1 cellular context compared by ENCODE assay signal in the genomic region with DNA sequence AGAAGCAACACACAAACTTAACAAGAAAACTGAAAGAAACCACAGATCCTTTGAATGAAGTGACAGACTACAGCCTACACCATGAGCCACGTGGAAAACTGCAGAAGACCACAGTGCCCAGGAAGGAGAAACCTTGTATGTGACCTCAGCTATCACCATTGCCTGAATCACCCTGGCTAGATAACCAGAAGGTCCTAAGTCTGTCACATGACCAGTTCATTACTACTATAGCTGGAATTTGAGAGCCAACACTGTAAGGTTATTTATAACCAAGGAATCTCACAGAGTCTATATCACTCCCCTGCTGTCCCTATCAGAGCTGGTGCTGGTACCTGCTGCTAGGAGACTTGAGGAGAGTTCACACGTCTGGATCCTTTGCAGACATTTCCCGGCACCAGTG.
TF ChIP-seq lines count a peak whose summit lies in the region.

No MANE protein-coding gene starts in this region.

TF ChIP-seq in K562, 482 proteins besides CTCF, POLR2A, EP300 and RAD21 (continued from another document and continues in another):
- TF ChIP-seq, protein P1, sequence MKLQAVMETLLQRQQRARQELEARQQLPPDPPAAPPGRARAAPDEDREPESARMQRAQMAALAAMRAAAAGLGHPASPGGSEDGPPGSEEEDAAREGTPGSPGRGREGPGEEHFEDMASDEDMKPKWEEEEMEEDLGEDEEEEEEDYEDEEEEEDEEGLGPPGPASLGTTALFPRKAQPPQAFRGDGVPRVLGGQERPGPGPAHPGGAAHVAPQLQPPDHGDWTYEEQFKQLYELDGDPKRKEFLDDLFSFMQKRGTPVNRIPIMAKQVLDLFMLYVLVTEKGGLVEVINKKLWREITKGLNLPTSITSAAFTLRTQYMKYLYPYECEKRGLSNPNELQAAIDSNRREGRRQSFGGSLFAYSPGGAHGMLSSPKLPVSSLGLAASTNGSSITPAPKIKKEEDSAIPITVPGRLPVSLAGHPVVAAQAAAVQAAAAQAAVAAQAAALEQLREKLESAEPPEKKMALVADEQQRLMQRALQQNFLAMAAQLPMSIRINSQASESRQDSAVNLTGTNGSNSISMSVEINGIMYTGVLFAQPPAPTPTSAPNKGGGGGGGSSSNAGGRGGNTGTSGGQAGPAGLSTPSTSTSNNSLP (IDR thresholded peaks at IDR 0.05; ENCODE audit: borderline replicate concordance, low read depth, low read length), result no peak
- TF ChIP-seq, protein P2, sequence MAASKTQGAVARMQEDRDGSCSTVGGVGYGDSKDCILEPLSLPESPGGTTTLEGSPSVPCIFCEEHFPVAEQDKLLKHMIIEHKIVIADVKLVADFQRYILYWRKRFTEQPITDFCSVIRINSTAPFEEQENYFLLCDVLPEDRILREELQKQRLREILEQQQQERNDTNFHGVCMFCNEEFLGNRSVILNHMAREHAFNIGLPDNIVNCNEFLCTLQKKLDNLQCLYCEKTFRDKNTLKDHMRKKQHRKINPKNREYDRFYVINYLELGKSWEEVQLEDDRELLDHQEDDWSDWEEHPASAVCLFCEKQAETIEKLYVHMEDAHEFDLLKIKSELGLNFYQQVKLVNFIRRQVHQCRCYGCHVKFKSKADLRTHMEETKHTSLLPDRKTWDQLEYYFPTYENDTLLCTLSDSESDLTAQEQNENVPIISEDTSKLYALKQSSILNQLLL (CRISPR knock-in tag; IDR thresholded peaks at IDR 0.05; ENCODE audit: borderline replicate concordance), result no peak
- no peak for TF ChIP-seq TAL1 (IDR thresholded peaks at IDR 0.05)
- no peak for TF ChIP-seq NCOA6 (IDR thresholded peaks at IDR 0.05)
- TF ChIP-seq, protein P3, sequence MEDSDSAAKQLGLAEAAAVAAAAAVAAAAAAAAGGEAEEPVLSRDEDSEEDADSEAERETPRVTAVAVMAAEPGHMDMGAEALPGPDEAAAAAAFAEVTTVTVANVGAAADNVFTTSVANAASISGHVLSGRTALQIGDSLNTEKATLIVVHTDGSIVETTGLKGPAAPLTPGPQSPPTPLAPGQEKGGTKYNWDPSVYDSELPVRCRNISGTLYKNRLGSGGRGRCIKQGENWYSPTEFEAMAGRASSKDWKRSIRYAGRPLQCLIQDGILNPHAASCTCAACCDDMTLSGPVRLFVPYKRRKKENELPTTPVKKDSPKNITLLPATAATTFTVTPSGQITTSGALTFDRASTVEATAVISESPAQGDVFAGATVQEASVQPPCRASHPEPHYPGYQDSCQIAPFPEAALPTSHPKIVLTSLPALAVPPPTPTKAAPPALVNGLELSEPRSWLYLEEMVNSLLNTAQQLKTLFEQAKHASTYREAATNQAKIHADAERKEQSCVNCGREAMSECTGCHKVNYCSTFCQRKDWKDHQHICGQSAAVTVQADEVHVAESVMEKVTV (CRISPR knock-in tag; IDR thresholded peaks at IDR 0.05), result no peak
- no peak for TF ChIP-seq ZNF121 (CRISPR knock-in tag; conservative IDR thresholded peaks at IDR 0.05)
- TF ChIP-seq DDX20 (tag; IDR thresholded peaks at IDR 0.05; ENCODE audit: low read depth), result no peak
- no peak for TF ChIP-seq POLR2AphosphoS5 (IDR thresholded peaks at IDR 0.05; ENCODE audit: control insufficient read depth, insufficient read depth, low read depth, low read length)
- TF ChIP-seq MIER1 (IDR thresholded peaks at IDR 0.05; ENCODE audit: low read depth), result no peak
- TF ChIP-seq NR4A1 (CRISPR knock-in tag; IDR thresholded peaks at IDR 0.05), result no peak
- no peak for TF ChIP-seq NR4A1 (tag; IDR thresholded peaks at IDR 0.05)
- TF ChIP-seq BDP1 (IDR thresholded peaks at IDR 0.05; ENCODE audit: insufficient read depth, insufficient read length), result no peak
- no peak for TF ChIP-seq ZC3H4 (CRISPR knock-in tag; IDR thresholded peaks at IDR 0.05; ENCODE audit: borderline replicate concordance)
- TF ChIP-seq, protein P4, sequence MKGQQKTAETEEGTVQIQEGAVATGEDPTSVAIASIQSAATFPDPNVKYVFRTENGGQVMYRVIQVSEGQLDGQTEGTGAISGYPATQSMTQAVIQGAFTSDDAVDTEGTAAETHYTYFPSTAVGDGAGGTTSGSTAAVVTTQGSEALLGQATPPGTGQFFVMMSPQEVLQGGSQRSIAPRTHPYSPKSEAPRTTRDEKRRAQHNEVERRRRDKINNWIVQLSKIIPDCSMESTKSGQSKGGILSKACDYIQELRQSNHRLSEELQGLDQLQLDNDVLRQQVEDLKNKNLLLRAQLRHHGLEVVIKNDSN (CRISPR knock-in tag; IDR thresholded peaks at IDR 0.05), result peak; percentile 45; the same call in 1 of the 2 replicates
- no peak for TF ChIP-seq ADNP (tag; IDR thresholded peaks at IDR 0.05)
- no peak for TF ChIP-seq CHCHD3 (CRISPR knock-in tag; IDR thresholded peaks at IDR 0.05)
- no peak for TF ChIP-seq FOXA1 (IDR thresholded peaks at IDR 0.05; ENCODE audit: borderline replicate concordance)
- TF ChIP-seq, protein P5, sequence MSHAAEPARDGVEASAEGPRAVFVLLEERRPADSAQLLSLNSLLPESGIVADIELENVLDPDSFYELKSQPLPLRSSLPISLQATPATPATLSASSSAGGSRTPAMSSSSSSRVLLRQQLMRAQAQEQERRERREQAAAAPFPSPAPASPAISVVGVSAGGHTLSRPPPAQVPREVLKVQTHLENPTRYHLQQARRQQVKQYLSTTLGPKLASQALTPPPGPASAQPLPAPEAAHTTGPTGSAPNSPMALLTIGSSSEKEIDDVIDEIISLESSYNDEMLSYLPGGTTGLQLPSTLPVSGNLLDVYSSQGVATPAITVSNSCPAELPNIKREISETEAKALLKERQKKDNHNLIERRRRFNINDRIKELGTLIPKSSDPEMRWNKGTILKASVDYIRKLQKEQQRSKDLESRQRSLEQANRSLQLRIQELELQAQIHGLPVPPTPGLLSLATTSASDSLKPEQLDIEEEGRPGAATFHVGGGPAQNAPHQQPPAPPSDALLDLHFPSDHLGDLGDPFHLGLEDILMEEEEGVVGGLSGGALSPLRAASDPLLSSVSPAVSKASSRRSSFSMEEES (CRISPR knock-in tag; IDR thresholded peaks at IDR 0.05), result peak; percentile 95
- no peak for TF ChIP-seq GATA2 (CRISPR knock-in tag; IDR thresholded peaks at IDR 0.05)
- no peak for TF ChIP-seq HDAC1 (IDR thresholded peaks at IDR 0.05)
- no peak for TF ChIP-seq TGIF2 (CRISPR knock-in tag; IDR thresholded peaks at IDR 0.05)
- TF ChIP-seq, protein P6, sequence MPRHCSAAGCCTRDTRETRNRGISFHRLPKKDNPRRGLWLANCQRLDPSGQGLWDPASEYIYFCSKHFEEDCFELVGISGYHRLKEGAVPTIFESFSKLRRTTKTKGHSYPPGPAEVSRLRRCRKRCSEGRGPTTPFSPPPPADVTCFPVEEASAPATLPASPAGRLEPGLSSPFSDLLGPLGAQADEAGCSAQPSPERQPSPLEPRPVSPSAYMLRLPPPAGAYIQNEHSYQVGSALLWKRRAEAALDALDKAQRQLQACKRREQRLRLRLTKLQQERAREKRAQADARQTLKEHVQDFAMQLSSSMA (CRISPR knock-in tag; IDR thresholded peaks at IDR 0.05), result no peak
- TF ChIP-seq SIN3A (IDR thresholded peaks at IDR 0.05; ENCODE audit: borderline replicate concordance in 2 of 2, control insufficient read depth in 1 of 2, low read depth in 2 of 2, low read length in 2 of 2), result no peak
- TF ChIP-seq GTF2F1 (IDR thresholded peaks at IDR 0.05; ENCODE audit: low read depth, low read length), result no peak
- TF ChIP-seq, protein P7, sequence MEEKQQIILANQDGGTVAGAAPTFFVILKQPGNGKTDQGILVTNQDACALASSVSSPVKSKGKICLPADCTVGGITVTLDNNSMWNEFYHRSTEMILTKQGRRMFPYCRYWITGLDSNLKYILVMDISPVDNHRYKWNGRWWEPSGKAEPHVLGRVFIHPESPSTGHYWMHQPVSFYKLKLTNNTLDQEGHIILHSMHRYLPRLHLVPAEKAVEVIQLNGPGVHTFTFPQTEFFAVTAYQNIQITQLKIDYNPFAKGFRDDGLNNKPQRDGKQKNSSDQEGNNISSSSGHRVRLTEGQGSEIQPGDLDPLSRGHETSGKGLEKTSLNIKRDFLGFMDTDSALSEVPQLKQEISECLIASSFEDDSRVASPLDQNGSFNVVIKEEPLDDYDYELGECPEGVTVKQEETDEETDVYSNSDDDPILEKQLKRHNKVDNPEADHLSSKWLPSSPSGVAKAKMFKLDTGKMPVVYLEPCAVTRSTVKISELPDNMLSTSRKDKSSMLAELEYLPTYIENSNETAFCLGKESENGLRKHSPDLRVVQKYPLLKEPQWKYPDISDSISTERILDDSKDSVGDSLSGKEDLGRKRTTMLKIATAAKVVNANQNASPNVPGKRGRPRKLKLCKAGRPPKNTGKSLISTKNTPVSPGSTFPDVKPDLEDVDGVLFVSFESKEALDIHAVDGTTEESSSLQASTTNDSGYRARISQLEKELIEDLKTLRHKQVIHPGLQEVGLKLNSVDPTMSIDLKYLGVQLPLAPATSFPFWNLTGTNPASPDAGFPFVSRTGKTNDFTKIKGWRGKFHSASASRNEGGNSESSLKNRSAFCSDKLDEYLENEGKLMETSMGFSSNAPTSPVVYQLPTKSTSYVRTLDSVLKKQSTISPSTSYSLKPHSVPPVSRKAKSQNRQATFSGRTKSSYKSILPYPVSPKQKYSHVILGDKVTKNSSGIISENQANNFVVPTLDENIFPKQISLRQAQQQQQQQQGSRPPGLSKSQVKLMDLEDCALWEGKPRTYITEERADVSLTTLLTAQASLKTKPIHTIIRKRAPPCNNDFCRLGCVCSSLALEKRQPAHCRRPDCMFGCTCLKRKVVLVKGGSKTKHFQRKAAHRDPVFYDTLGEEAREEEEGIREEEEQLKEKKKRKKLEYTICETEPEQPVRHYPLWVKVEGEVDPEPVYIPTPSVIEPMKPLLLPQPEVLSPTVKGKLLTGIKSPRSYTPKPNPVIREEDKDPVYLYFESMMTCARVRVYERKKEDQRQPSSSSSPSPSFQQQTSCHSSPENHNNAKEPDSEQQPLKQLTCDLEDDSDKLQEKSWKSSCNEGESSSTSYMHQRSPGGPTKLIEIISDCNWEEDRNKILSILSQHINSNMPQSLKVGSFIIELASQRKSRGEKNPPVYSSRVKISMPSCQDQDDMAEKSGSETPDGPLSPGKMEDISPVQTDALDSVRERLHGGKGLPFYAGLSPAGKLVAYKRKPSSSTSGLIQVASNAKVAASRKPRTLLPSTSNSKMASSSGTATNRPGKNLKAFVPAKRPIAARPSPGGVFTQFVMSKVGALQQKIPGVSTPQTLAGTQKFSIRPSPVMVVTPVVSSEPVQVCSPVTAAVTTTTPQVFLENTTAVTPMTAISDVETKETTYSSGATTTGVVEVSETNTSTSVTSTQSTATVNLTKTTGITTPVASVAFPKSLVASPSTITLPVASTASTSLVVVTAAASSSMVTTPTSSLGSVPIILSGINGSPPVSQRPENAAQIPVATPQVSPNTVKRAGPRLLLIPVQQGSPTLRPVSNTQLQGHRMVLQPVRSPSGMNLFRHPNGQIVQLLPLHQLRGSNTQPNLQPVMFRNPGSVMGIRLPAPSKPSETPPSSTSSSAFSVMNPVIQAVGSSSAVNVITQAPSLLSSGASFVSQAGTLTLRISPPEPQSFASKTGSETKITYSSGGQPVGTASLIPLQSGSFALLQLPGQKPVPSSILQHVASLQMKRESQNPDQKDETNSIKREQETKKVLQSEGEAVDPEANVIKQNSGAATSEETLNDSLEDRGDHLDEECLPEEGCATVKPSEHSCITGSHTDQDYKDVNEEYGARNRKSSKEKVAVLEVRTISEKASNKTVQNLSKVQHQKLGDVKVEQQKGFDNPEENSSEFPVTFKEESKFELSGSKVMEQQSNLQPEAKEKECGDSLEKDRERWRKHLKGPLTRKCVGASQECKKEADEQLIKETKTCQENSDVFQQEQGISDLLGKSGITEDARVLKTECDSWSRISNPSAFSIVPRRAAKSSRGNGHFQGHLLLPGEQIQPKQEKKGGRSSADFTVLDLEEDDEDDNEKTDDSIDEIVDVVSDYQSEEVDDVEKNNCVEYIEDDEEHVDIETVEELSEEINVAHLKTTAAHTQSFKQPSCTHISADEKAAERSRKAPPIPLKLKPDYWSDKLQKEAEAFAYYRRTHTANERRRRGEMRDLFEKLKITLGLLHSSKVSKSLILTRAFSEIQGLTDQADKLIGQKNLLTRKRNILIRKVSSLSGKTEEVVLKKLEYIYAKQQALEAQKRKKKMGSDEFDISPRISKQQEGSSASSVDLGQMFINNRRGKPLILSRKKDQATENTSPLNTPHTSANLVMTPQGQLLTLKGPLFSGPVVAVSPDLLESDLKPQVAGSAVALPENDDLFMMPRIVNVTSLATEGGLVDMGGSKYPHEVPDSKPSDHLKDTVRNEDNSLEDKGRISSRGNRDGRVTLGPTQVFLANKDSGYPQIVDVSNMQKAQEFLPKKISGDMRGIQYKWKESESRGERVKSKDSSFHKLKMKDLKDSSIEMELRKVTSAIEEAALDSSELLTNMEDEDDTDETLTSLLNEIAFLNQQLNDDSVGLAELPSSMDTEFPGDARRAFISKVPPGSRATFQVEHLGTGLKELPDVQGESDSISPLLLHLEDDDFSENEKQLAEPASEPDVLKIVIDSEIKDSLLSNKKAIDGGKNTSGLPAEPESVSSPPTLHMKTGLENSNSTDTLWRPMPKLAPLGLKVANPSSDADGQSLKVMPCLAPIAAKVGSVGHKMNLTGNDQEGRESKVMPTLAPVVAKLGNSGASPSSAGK (IDR thresholded peaks at IDR 0.05), result peak; percentile 60
- no peak for TF ChIP-seq ZNF551 (CRISPR knock-in tag; IDR thresholded peaks at IDR 0.05)
- TF ChIP-seq, protein P8, sequence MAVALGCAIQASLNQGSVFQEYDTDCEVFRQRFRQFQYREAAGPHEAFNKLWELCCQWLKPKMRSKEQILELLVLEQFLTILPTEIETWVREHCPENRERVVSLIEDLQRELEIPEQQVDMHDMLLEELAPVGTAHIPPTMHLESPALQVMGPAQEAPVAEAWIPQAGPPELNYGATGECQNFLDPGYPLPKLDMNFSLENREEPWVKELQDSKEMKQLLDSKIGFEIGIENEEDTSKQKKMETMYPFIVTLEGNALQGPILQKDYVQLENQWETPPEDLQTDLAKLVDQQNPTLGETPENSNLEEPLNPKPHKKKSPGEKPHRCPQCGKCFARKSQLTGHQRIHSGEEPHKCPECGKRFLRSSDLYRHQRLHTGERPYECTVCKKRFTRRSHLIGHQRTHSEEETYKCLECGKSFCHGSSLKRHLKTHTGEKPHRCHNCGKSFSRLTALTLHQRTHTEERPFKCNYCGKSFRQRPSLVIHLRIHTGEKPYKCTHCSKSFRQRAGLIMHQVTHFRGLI (CRISPR knock-in tag; IDR thresholded peaks at IDR 0.05), result no peak
- no peak for TF ChIP-seq ZNF41 (CRISPR knock-in tag; conservative IDR thresholded peaks at IDR 0.05)
- TF ChIP-seq, protein P9, sequence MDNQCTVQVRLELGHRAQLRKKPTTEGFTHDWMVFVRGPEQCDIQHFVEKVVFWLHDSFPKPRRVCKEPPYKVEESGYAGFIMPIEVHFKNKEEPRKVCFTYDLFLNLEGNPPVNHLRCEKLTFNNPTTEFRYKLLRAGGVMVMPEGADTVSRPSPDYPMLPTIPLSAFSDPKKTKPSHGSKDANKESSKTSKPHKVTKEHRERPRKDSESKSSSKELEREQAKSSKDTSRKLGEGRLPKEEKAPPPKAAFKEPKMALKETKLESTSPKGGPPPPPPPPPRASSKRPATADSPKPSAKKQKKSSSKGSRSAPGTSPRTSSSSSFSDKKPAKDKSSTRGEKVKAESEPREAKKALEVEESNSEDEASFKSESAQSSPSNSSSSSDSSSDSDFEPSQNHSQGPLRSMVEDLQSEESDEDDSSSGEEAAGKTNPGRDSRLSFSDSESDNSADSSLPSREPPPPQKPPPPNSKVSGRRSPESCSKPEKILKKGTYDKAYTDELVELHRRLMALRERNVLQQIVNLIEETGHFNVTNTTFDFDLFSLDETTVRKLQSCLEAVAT (IDR thresholded peaks at IDR 0.05), result no peak
- no peak for TF ChIP-seq MEIS2 (IDR thresholded peaks at IDR 0.05; ENCODE audit: partially characterized antibody)
- no peak for TF ChIP-seq TCF7L2 (IDR thresholded peaks at IDR 0.05; ENCODE audit: low read depth, low read length)
- no peak for TF ChIP-seq SP1 (CRISPR knock-in tag; IDR thresholded peaks at IDR 0.05)
- peak; percentile 33; the same call in 1 of the 2 replicates for TF ChIP-seq FOSL1 (tag; conservative IDR thresholded peaks at IDR 0.05)
